ENCODE assay signal across 11 cellular contexts in genomic region chr6:127290391-127290963, GRCh38. TPM values are rescaled to one million over a fixed set of nuclear protein-coding genes. Genes with fewer than 3 reads are reported as not detected.
DNase-seq lines count a peak whose midpoint lies in the region; ATAC-seq and TF ChIP-seq lines count a peak whose summit lies in the region.
"Had no signal": no experiment of that assay in that cellular context is flagged by ENCODE, and none has a peak within 500 bp of the region (broad histone marks: within the 10 kb centered on the region; RNA-seq: fewer than 3 reads in every experiment).

No MANE protein-coding gene starts in this region.

- H3K27me3 Mint-ChIP-seq in HFFc6 (ENCODE audit: insufficient read depth) (no peaks in the 10 kb centered on the region), neural crest cell (ENCODE audit: low read depth) (no peaks in the 10 kb centered on the region)
- H3K27me3 Mint-ChIP-seq in T-helper 2 cell treated with Interferon-gamma antibody and Interleukin-4, amounts not matched to agents 5 μg/mL and 100 μg/mL, for 36 hours (ENCODE audit: low read depth), result no peaks in the 10 kb centered on the region

- H3K9me3 Mint-ChIP-seq in HFFc6 (no peaks in the 10 kb centered on the region), neural crest cell (no peaks in the 10 kb centered on the region)
- no peaks in the 10 kb centered on the region for H3K9me3 Mint-ChIP-seq in T-helper 2 cell treated with Interferon-gamma antibody and Interleukin-4, amounts not matched to agents 5 μg/mL and 100 μg/mL, for 36 hours

- no peak for TF ChIP-seq CTCF in HFFc6 (IDR thresholded peaks at IDR 0.05)
- no peak for TF ChIP-seq CTCF in neural crest cell (conservative IDR thresholded peaks at IDR 0.05)
- TF ChIP-seq CTCF in GM13977 (IDR thresholded peaks at IDR 0.05; ENCODE audit: extremely low read depth, insufficient read depth, missing control alignments), result no peak

- DNase-seq in HFFc6 (no peak), neural crest cell (ENCODE audit: low read depth, low spot score) (no peak), NCI-H82 (lab: John Stamatoyannopoulos, UW) (no peak), NK-92 (lab: John Stamatoyannopoulos, UW; ENCODE audit: unreplicated experiment) (no peak), retina (no peak), GM13977 (ENCODE audit: low spot score) (no peak)
- no peak for DNase-seq in T-helper 2 cell treated with Interferon-gamma antibody and Interleukin-4, amounts not matched to agents 5 μg/mL and 100 μg/mL, for 36 hours (ENCODE audit: low spot score)
- DNase-seq: NCI-H1092 treated with DMSO at 0.1 percent for 48 hours; stimulated activated CD4-positive, alpha-beta T cell treated with anti-CD3 and anti-CD28 coated beads, Interleukin-12 subunit alpha, Interleukin-12 subunit beta, amount 100 ng/mL, for 4 hours; stimulated activated naive CD4-positive, alpha-beta T cell treated with Interleukin-2 at 50 U/mL for 16 hours had no signal

- ATAC-seq in GM18870 (IDR thresholded peaks at IDR 0.05; ENCODE audit: unreplicated experiment), result peak; percentile 36

- in situ Hi-C loops in GM13977 (cut with MboI; ENCODE audit: low pct_unique_long_range_greater_than_20kb, low sequenced_read_pairs, unreplicated experiment), result loop anchor here (25.0 kb wide), 1 partner anchor 122 kb away; no protein-coding TSS in a partner anchor

- H3K36me3 Mint-ChIP-seq in HFFc6 (ENCODE audit: low read depth) (peaks cover 47% of the 10 kb centered on the region), neural crest cell (ENCODE audit: low read depth) (peaks cover 22% of the 10 kb centered on the region)
- peaks cover 54% of the 10 kb centered on the region for H3K36me3 Mint-ChIP-seq in T-helper 2 cell treated with Interferon-gamma antibody and Interleukin-4, amounts not matched to agents 5 μg/mL and 100 μg/mL, for 36 hours (ENCODE audit: low read depth)

- H3K27ac Mint-ChIP-seq in HFFc6 (0 out of 2 replicates have a peak overlapping the region, but pooled peaks have one; percentile 26), neural crest cell (ENCODE audit: unreplicated experiment) (peak overlapping the region; percentile 2)
- H3K27ac Mint-ChIP-seq in T-helper 2 cell treated with Interferon-gamma antibody and Interleukin-4, amounts not matched to agents 5 μg/mL and 100 μg/mL, for 36 hours, result peak overlapping the region; percentile 8

- H3K4me3 Mint-ChIP-seq in HFFc6 (no peak overlapping the region), neural crest cell (no peak overlapping the region)
- peak overlapping the region; percentile 9 for H3K4me3 Mint-ChIP-seq in T-helper 2 cell treated with Interferon-gamma antibody and Interleukin-4, amounts not matched to agents 5 μg/mL and 100 μg/mL, for 36 hours

- H3K4me1 Mint-ChIP-seq in HFFc6 (ENCODE audit: low read depth), result peaks cover 32% of the 10 kb centered on the region
- H3K4me1 Mint-ChIP-seq in T-helper 2 cell treated with Interferon-gamma antibody and Interleukin-4, amounts not matched to agents 5 μg/mL and 100 μg/mL, for 36 hours (ENCODE audit: low read depth), result peaks cover 25% of the 10 kb centered on the region
- H3K4me1 Mint-ChIP-seq in neural crest cell, result peaks cover 13% of the 10 kb centered on the region

RNA-seq across cellular contexts. Expression of gene RNF146, which starts 23.8 kb away (rescaled TPM):
- 10 to 100 TPM; 22.6 to 26.4 (median 24.4) TPM for total RNA-seq in HFFc6 (2021; fragmentation: NEBNext Ultra II Directional; extraction: Animal tissue kit (Norgen Biotek cat#: 25700))
- total RNA-seq in neural crest cell, result 44.3 and 49.8 TPM in 2 replicates

RNA-seq across cellular contexts. Expression of gene ECHDC1, which starts 52.9 kb away (rescaled TPM):
- 10 to 100 TPM; 62.2 to 69.9 (median 65.9) TPM for total RNA-seq in HFFc6 (2021; fragmentation: NEBNext Ultra II Directional; extraction: Animal tissue kit (Norgen Biotek cat#: 25700))
- total RNA-seq in neural crest cell, result 59.2 and 59.9 TPM in 2 replicates
